11 cellular contexts compared by ENCODE assay signal in the genomic region with DNA sequence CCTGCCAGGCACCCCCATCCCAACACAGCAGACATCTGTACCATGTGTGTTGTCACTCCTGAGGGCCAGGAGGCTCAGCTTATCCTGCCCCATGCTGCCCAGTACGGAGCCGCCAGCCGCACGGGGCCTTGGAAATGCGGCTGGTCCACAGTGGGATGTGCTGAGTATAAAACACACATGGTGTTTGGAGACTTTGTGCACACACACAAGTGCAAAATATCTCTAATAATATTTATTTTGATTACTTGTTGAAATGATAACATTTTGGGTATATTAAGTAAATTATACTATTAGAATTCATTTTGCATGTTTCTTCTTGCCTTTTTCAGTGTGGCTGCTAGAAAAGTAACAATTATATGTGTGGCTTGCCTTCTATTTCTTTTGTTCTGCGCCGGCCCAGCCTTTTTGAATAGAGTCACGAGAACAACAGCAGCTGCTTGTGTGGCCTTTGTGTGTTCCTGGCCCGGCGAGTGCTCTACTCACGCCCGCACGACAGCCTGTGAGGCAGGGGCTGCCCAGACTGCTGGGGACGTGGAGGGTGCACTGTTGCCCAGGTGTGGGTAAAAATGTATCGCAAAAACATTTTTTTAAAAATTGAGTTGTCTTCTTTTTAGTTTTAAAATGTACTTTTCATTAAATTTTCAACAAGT. TPM values are rescaled to one million over a fixed set of nuclear protein-coding genes. Genes with fewer than 3 reads are reported as not detected.
DNase-seq lines count a peak whose midpoint lies in the region; ATAC-seq and TF ChIP-seq lines count a peak whose summit lies in the region.
"Had no signal": no experiment of that assay in that cellular context is flagged by ENCODE, and none has a peak within 500 bp of the region (broad histone marks: within the 10 kb centered on the region; RNA-seq: fewer than 3 reads in every experiment).

No MANE protein-coding gene starts in this region.

- no peak for TF ChIP-seq CTCF in activated CD8-positive, alpha-beta T cell treated with anti-CD3 and anti-CD28 coated beads for 36 hours (IDR thresholded peaks at IDR 0.05)

- peaks cover 8% of the 10 kb centered on the region for H3K36me3 Mint-ChIP-seq in activated CD8-positive, alpha-beta T cell treated with anti-CD3 and anti-CD28 coated beads for 36 hours (ENCODE audit: low read depth)

- peak; percentile 89 for DNase-seq in Ammon's horn (ENCODE audit: low spot score)
- peak; percentile 81 for DNase-seq in NCI-H2107 treated with DMSO at 0.1 percent for 48 hours (lab: John Stamatoyannopoulos, UW; ENCODE audit: unreplicated experiment)
- peak; percentile 94 for DNase-seq in globus pallidus (ENCODE audit: low spot score)
- peak; percentile 55 for DNase-seq in occipital lobe (lab: John Stamatoyannopoulos, UW)
- no peak for DNase-seq in activated CD8-positive, alpha-beta T cell treated with anti-CD3 and anti-CD28 coated beads for 36 hours
- DNase-seq in activated gamma-delta T cell (lab: John Stamatoyannopoulos, UW): no peak
- DNase-seq in NOMO-1 treated with DMSO at 0.1 percent for 48 hours (lab: John Stamatoyannopoulos, UW; ENCODE audit: unreplicated experiment): no peak
- DNase-seq: NCI-H524 treated with DMSO at 0.1 percent for 48 hours, nephron progenitor cell, T-helper 2 cell had no signal

- no peaks in the 10 kb centered on the region for H3K27me3 Mint-ChIP-seq in activated CD8-positive, alpha-beta T cell treated with anti-CD3 and anti-CD28 coated beads for 36 hours

- no peak overlapping the region for H3K4me3 Mint-ChIP-seq in activated CD8-positive, alpha-beta T cell treated with anti-CD3 and anti-CD28 coated beads for 36 hours
- H3K4me3 Mint-ChIP-seq: nephron progenitor cell had no signal

- intact Hi-C loops in activated CD8-positive, alpha-beta T cell treated with anti-CD3 and anti-CD28 coated beads for 36 hours (cut with micrococcal nuclease): no loop called here

- H3K4me1 Mint-ChIP-seq in activated CD8-positive, alpha-beta T cell treated with anti-CD3 and anti-CD28 coated beads for 36 hours (ENCODE audit: low read depth): peaks cover 5% of the 10 kb centered on the region

- peaks cover 5% of the 10 kb centered on the region for H3K9me3 Mint-ChIP-seq in activated CD8-positive, alpha-beta T cell treated with anti-CD3 and anti-CD28 coated beads for 36 hours

- CTCF ChIA-PET in activated CD8-positive, alpha-beta T cell treated with anti-CD3 and anti-CD28 coated beads for 36 hours (lab: Charles Lee): no interaction called here

- no peak overlapping the region for H3K27ac Mint-ChIP-seq in activated CD8-positive, alpha-beta T cell treated with anti-CD3 and anti-CD28 coated beads for 36 hours

- POLR2A ChIA-PET in activated CD8-positive, alpha-beta T cell treated with anti-CD3 and anti-CD28 coated beads for 36 hours (lab: Charles Lee): no interaction called here

- no peak for ATAC-seq in HG02588 (IDR thresholded peaks at IDR 0.05; ENCODE audit: unreplicated experiment)
- ATAC-seq in activated CD8-positive, alpha-beta T cell treated with anti-CD3 and anti-CD28 coated beads for 36 hours: no peak

RNA-seq across cellular contexts. Expression of gene COQ8A, which starts 35.3 kb away (rescaled TPM):
- total RNA-seq in occipital lobe: 18.2 TPM
- total RNA-seq in activated CD8-positive, alpha-beta T cell treated with anti-CD3 and anti-CD28 coated beads for 36 hours: 10 to 100 TPM; 25.3 to 27.2 TPM

Comparison
In these comparisons a context has a peak if more than half of its experiments do, and no peak if none do; other contexts are left out.
1. DNase-seq: peak in Ammon's horn (single experiment), NCI-H2107 treated with DMSO at 0.1 percent for 48 hours (single experiment), globus pallidus (single experiment) and occipital lobe (single experiment); none in activated CD8-positive, alpha-beta T cell treated with anti-CD3 and anti-CD28 coated beads for 36 hours (single experiment), activated gamma-delta T cell (single experiment) and NOMO-1 treated with DMSO at 0.1 percent for 48 hours (single experiment).